In the genomic region with DNA sequence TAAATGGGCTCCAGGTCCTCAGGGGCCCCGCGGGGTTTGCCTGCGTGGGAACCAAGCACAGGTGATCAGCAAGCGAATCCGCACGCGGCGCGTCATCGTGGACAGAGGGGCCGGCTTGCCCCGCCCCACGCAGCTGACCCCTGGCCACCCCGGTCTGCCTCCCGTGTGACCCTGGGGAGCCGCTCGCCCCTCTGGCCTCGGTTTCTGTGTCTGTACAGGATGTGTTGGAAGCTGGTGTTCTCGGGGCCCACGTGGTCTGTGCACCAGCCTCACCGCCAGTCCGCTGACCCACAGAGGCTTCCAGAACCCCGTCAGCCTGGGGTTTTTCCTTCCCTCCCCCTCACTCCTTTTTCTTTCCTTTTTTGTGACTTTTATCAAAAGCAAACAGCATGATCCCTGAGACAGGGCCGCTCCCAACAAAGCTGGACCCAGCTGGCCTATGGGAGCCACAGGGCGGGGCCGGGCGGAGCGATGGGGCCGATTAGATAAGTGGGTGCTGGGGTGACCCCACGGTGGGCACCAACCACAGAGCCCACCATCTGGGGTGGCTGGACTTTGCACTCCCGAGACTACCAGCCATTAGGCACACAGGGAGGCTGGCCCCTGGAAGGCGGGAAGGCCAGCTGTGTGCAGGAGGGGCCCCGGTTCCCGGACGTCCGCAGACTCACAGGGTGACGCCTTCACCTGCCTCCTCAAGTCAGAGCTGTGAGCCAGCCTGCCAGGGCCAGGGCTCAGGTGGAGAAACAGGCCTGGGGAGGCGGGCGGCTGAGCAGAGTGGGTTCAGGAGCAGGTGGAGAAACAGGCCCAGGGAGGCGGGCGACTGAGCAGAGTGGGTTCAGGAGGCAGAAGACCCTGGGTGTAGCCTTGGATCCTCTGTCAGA, we compare ENCODE assay signal across 18 cellular contexts. TPM values are rescaled to one million over a fixed set of nuclear protein-coding genes. Genes with fewer than 3 reads are reported as not detected.
DNase-seq lines count a peak whose midpoint lies in the region; ATAC-seq and TF ChIP-seq lines count a peak whose summit lies in the region.
"Had no signal": no experiment of that assay in that cellular context is flagged by ENCODE, and none has a peak within 500 bp of the region (broad histone marks: within the 10 kb centered on the region; RNA-seq: fewer than 3 reads in every experiment).

No MANE protein-coding gene starts in this region.

- peak; percentile 44 for TF ChIP-seq POLR2A in prostate gland (IDR thresholded peaks at IDR 0.05)

- no peak overlapping the region for H3K27ac ChIP-seq in foreskin keratinocyte
- H3K27ac ChIP-seq in prostate gland = peak overlapping the region; percentile 60 to 76
- H3K27ac ChIP-seq in psoas muscle = no peak overlapping the region
- H3K27ac ChIP-seq: coronary artery, gastroesophageal sphincter, left ventricle myocardium inferior had no signal

- peak; percentile 93 for DNase-seq in HPDE6-E6E7 (ENCODE audit: extremely low spot score)
- DNase-seq in NT2/D1 (ENCODE audit: low read depth, low spot score) = no peak
- DNase-seq in foreskin keratinocyte = peak in 1 of 2 donors; percentile 46
- peak; percentile 74 for DNase-seq in prostate gland (ENCODE audit: low spot score)
- no peak for DNase-seq in GF-D8 (lab: John Stamatoyannopoulos, UW)
- DNase-seq in psoas muscle = no peak
- no peak for DNase-seq in anterior cingulate cortex (lab: John Stamatoyannopoulos, UW)
- DNase-seq: activated CD4-positive, alpha-beta memory T cell treated with anti-CD3 and anti-CD28 coated beads for 36 hours; activated naive CD4-positive, alpha-beta T cell treated with anti-CD3 and anti-CD28 coated beads, Interleukin-2, amount 10 ng/mL, durations not matched to agents 7 days and 5 days; activated T-cell treated with anti-CD3 and anti-CD28 coated beads, Interleukin-2, amount 50 U/mL, for 1 hour; Kasumi-1; left ventricle myocardium inferior; NCI-H1092 treated with DMSO at 0.1 percent for 48 hours; stimulated activated CD4-positive, alpha-beta T cell treated with anti-CD3 and anti-CD28 coated beads, Interleukin-2, amount 100 ng/mL, for 48 hours had no signal

- ATAC-seq in foreskin keratinocyte (peak; percentile 61), psoas muscle (no peak), GM21723 (IDR thresholded peaks at IDR 0.05; ENCODE audit: unreplicated experiment) (no peak)
- ATAC-seq: gastroesophageal sphincter, GM12878 had no signal

- H3K4me1 ChIP-seq in NT2/D1 (ENCODE audit: insufficient read depth, insufficient read length) (peaks cover 16% of the 10 kb centered on the region), foreskin keratinocyte (no peaks in the 10 kb centered on the region), prostate gland (replicated peaks) (peaks cover 16% of the 10 kb centered on the region), psoas muscle (no peaks in the 10 kb centered on the region)
- H3K4me1 ChIP-seq: gastroesophageal sphincter, left ventricle myocardium inferior had no signal

- H3K9me3 ChIP-seq in NT2/D1 (ENCODE audit: insufficient read depth, low read length) (no peaks in the 10 kb centered on the region), prostate gland (no peaks in the 10 kb centered on the region), psoas muscle (no peaks in the 10 kb centered on the region)
- H3K9me3 ChIP-seq: gastroesophageal sphincter, left ventricle myocardium inferior had no signal

- H3K36me3 ChIP-seq in NT2/D1 (ENCODE audit: insufficient read depth, insufficient read length, low read length) (no peaks in the 10 kb centered on the region), prostate gland (no peaks in the 10 kb centered on the region), psoas muscle (ENCODE audit: insufficient read depth in 1 of 2, low read depth in 1 of 2) (no peaks in the 10 kb centered on the region)
- H3K36me3 ChIP-seq: gastroesophageal sphincter, left ventricle myocardium inferior had no signal

- intact Hi-C loops in prostate gland (cut with DNase I) = no loop called here
- intact Hi-C loops in psoas muscle (cut with DNase I) = no loop called here

- H3K27me3 ChIP-seq in NT2/D1 (ENCODE audit: insufficient read depth, insufficient read length) = no peaks in the 10 kb centered on the region
- H3K27me3 ChIP-seq in foreskin keratinocyte = no peaks in the 10 kb centered on the region
- no peaks in the 10 kb centered on the region for H3K27me3 ChIP-seq in prostate gland (replicated peaks; ENCODE audit: insufficient read depth)
- H3K27me3 ChIP-seq in psoas muscle (ENCODE audit: insufficient read depth in 3 of 3, low read length in 2 of 3) = peaks cover 0 to 20% (median 9%) of the 10 kb centered on the region in 3 donors

- H3K9ac ChIP-seq in NT2/D1 (ENCODE audit: insufficient read length, low read depth) = peak overlapping the region; percentile 21

- WGBS in prostate gland = 68% methylated on average over 37 of the region's 41 CpGs
- 75 to 84% (median 82%) methylated on average over 39 to 41 of the region's 41 CpGs for WGBS in psoas muscle, 3 donors

- no peak for TF ChIP-seq CTCF in foreskin keratinocyte (conservative IDR thresholded peaks at IDR 0.05)
- TF ChIP-seq CTCF in prostate gland (IDR thresholded peaks at IDR 0.05) = no peak
- TF ChIP-seq CTCF in psoas muscle (IDR thresholded peaks at IDR 0.05) = no peak

- H3K4me3 ChIP-seq in NT2/D1 (ENCODE audit: insufficient read length, low read depth) (no peak overlapping the region), prostate gland (no peak overlapping the region), psoas muscle (no peak overlapping the region)
- H3K4me3 ChIP-seq: coronary artery, gastroesophageal sphincter, GM12878, left ventricle myocardium inferior had no signal

RNA-seq across cellular contexts. Expression of a gene that starts 56.0 kb away (rescaled TPM):
- total RNA-seq in foreskin keratinocyte (4.4 and 4.8 TPM in 2 replicates), prostate gland (10 to 100 TPM in 1 of 2 donors, 1 to 10 TPM in 1; 4.1 to 21.5 TPM), psoas muscle (1 to 10 TPM; 2.3 to 2.9 (median 2.6) TPM)
- polyA plus RNA-seq in foreskin keratinocyte (2.9 and 3.0 TPM in 2 replicates), psoas muscle (1 to 10 TPM in 1 of 3 donors, under 1 TPM in 2; 0.43 to 1.4 (median 0.56) TPM)

Comparison
In these comparisons a context has a peak if more than half of its experiments do, and no peak if none do; other contexts are left out.
1. DNase-seq: peak in HPDE6-E6E7 (single experiment) and prostate gland (single experiment); none in NT2/D1 (single experiment), GF-D8 (single experiment), psoas muscle (0 of 2) and anterior cingulate cortex (0 of 58).
2. H3K27ac ChIP-seq: peak in prostate gland (2 of 2); none in foreskin keratinocyte (single experiment) and psoas muscle (single experiment).